Comparison of ENCODE assay signal across 1 cellular context in the genomic region with DNA sequence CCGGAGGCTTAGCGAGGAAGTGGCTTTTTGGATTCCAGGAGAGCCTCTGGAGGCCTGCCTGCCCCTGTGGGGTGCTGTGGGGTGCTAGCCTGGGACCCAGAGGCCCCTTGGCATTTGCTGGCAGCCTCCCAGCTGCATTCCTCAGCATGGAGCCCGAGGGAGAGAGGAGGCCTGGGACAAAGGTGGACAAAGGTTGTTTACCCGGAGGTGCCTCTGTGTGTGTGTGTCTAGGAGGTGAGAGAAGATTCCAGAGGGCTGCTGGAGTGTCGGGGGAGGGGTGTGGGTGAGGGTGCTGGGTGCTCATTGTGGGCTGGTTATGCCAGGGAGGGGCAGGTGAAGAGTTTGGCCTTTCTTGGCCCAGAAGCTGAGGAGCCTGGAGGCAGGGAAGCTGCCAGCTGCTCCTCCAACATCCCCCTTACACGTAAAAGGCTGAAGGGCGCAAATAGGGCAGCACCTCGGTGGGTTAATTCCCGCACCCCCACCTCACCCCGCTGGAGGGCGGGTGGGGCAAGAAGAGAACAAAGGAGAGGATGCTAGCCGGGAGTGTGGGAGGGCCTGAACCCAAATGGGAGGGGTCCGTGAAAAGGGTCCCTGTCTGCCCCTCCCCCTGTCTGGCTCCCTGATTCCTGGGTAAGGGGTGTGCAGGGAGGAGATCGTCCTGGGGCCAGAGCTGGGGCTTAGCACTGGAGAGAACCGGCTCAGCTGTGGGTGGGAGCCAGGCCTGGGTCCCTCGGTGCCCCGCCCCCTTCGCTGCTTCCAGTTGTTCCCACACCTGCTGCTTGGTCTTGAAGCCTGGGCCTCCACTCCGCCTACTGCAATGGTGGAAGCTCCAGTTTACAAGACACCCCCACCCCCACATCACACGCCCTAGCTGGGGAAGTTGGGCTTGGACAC.
TF ChIP-seq lines count a peak whose summit lies in the region.

No MANE protein-coding gene starts in this region.

TF ChIP-seq in H1, 55 proteins besides CTCF, POLR2A, EP300 and RAD21:
- TF ChIP-seq EGR1 (IDR thresholded peaks at IDR 0.05; ENCODE audit: borderline replicate concordance, low read depth, low read length) (no peak), MAFK (IDR thresholded peaks at IDR 0.05; ENCODE audit: low read depth, low read length) (no peak), SP1 (IDR thresholded peaks at IDR 0.05; ENCODE audit: low read depth, low read length) (peak; percentile 30; the same call in 1 of the 2 replicates), BRCA1 (IDR thresholded peaks at IDR 0.05; ENCODE audit: low read depth, low read length) (no peak), NANOG (IDR thresholded peaks at IDR 0.05; ENCODE audit: insufficient read depth, low read depth, low read length, poor library complexity, severe bottlenecking) (no peak), ASH2L (IDR thresholded peaks at IDR 0.05; ENCODE audit: low read length) (peak; percentile 46), TAF1 (IDR thresholded peaks at IDR 0.05; ENCODE audit: low read depth, low read length) (no peak), TAF7 (optimal IDR thresholded peaks at IDR 0.05; ENCODE audit: borderline replicate concordance, low read depth, low read length) (no peak), GABPA (IDR thresholded peaks at IDR 0.05; ENCODE audit: borderline replicate concordance, insufficient read depth, low read length) (no peak), BCL11A (IDR thresholded peaks at IDR 0.05; ENCODE audit: low read depth in 2 of 2, low read length in 2 of 2) (no peak), HDAC2 (IDR thresholded peaks at IDR 0.05; ENCODE audit: borderline replicate concordance in 1 of 2, low read depth in 2 of 2, low read length in 2 of 2) (peak in 1 of 2 experiments; percentile 25; a peak in 1 of 4 replicates), KDM1A (IDR thresholded peaks at IDR 0.05; ENCODE audit: borderline replicate concordance, low read length) (no peak), ZNF274 (IDR thresholded peaks at IDR 0.05; ENCODE audit: borderline replicate concordance, extremely low read depth, low read length) (no peak), EZH2 (IDR thresholded peaks at IDR 0.05; ENCODE audit: low read depth, low read length, severe bottlenecking) (no peak), TEAD4 (IDR thresholded peaks at IDR 0.05; ENCODE audit: low read depth, low read length) (no peak), SIN3A (conservative IDR thresholded peaks at IDR 0.05 in 1 of 2, IDR thresholded peaks at IDR 0.05 in 1 of 2; ENCODE audit: low read depth in 1 of 2, low read length in 2 of 2) (no peak), RBBP5 (IDR thresholded peaks at IDR 0.05; ENCODE audit: borderline replicate concordance, low read depth, low read length) (peak; percentile 27; the same call in 1 of the 2 replicates), RFX5 (IDR thresholded peaks at IDR 0.05; ENCODE audit: borderline replicate concordance, low read depth, low read length) (no peak), TBP (IDR thresholded peaks at IDR 0.05; ENCODE audit: low read depth, low read length) (no peak), SRF (IDR thresholded peaks at IDR 0.05; ENCODE audit: low read depth, low read length) (no peak)
- TF ChIP-seq, protein P1, sequence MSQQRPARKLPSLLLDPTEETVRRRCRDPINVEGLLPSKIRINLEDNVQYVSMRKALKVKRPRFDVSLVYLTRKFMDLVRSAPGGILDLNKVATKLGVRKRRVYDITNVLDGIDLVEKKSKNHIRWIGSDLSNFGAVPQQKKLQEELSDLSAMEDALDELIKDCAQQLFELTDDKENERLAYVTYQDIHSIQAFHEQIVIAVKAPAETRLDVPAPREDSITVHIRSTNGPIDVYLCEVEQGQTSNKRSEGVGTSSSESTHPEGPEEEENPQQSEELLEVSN (IDR thresholded peaks at IDR 0.05): peak; percentile 64
- TF ChIP-seq, protein P2, sequence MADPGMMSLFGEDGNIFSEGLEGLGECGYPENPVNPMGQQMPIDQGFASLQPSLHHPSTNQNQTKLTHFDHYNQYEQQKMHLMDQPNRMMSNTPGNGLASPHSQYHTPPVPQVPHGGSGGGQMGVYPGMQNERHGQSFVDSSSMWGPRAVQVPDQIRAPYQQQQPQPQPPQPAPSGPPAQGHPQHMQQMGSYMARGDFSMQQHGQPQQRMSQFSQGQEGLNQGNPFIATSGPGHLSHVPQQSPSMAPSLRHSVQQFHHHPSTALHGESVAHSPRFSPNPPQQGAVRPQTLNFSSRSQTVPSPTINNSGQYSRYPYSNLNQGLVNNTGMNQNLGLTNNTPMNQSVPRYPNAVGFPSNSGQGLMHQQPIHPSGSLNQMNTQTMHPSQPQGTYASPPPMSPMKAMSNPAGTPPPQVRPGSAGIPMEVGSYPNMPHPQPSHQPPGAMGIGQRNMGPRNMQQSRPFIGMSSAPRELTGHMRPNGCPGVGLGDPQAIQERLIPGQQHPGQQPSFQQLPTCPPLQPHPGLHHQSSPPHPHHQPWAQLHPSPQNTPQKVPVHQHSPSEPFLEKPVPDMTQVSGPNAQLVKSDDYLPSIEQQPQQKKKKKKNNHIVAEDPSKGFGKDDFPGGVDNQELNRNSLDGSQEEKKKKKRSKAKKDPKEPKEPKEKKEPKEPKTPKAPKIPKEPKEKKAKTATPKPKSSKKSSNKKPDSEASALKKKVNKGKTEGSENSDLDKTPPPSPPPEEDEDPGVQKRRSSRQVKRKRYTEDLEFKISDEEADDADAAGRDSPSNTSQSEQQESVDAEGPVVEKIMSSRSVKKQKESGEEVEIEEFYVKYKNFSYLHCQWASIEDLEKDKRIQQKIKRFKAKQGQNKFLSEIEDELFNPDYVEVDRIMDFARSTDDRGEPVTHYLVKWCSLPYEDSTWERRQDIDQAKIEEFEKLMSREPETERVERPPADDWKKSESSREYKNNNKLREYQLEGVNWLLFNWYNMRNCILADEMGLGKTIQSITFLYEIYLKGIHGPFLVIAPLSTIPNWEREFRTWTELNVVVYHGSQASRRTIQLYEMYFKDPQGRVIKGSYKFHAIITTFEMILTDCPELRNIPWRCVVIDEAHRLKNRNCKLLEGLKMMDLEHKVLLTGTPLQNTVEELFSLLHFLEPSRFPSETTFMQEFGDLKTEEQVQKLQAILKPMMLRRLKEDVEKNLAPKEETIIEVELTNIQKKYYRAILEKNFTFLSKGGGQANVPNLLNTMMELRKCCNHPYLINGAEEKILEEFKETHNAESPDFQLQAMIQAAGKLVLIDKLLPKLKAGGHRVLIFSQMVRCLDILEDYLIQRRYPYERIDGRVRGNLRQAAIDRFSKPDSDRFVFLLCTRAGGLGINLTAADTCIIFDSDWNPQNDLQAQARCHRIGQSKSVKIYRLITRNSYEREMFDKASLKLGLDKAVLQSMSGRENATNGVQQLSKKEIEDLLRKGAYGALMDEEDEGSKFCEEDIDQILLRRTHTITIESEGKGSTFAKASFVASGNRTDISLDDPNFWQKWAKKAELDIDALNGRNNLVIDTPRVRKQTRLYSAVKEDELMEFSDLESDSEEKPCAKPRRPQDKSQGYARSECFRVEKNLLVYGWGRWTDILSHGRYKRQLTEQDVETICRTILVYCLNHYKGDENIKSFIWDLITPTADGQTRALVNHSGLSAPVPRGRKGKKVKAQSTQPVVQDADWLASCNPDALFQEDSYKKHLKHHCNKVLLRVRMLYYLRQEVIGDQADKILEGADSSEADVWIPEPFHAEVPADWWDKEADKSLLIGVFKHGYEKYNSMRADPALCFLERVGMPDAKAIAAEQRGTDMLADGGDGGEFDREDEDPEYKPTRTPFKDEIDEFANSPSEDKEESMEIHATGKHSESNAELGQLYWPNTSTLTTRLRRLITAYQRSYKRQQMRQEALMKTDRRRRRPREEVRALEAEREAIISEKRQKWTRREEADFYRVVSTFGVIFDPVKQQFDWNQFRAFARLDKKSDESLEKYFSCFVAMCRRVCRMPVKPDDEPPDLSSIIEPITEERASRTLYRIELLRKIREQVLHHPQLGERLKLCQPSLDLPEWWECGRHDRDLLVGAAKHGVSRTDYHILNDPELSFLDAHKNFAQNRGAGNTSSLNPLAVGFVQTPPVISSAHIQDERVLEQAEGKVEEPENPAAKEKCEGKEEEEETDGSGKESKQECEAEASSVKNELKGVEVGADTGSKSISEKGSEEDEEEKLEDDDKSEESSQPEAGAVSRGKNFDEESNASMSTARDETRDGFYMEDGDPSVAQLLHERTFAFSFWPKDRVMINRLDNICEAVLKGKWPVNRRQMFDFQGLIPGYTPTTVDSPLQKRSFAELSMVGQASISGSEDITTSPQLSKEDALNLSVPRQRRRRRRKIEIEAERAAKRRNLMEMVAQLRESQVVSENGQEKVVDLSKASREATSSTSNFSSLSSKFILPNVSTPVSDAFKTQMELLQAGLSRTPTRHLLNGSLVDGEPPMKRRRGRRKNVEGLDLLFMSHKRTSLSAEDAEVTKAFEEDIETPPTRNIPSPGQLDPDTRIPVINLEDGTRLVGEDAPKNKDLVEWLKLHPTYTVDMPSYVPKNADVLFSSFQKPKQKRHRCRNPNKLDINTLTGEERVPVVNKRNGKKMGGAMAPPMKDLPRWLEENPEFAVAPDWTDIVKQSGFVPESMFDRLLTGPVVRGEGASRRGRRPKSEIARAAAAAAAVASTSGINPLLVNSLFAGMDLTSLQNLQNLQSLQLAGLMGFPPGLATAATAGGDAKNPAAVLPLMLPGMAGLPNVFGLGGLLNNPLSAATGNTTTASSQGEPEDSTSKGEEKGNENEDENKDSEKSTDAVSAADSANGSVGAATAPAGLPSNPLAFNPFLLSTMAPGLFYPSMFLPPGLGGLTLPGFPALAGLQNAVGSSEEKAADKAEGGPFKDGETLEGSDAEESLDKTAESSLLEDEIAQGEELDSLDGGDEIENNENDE (IDR thresholded peaks at IDR 0.05; ENCODE audit: insufficient replicate concordance, low read length): no peak
- TF ChIP-seq, protein P3, sequence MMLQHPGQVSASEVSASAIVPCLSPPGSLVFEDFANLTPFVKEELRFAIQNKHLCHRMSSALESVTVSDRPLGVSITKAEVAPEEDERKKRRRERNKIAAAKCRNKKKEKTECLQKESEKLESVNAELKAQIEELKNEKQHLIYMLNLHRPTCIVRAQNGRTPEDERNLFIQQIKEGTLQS (IDR thresholded peaks at IDR 0.05; ENCODE audit: insufficient read depth, low read depth, low read length): no peak
- TF ChIP-seq, protein P4, sequence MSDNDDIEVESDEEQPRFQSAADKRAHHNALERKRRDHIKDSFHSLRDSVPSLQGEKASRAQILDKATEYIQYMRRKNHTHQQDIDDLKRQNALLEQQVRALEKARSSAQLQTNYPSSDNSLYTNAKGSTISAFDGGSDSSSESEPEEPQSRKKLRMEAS (IDR thresholded peaks at IDR 0.05): peak; percentile 48; the same call in 1 of the 2 replicates
